In genomic region chr2:172693529-172694185, GRCh38 we compare ENCODE assay signal across 10 cellular contexts. TPM values are rescaled to one million over a fixed set of nuclear protein-coding genes. Genes with fewer than 3 reads are reported as not detected.
DNase-seq lines count a peak whose midpoint lies in the region; ATAC-seq and TF ChIP-seq lines count a peak whose summit lies in the region.
"Had no signal": no experiment of that assay in that cellular context is flagged by ENCODE, and none has a peak within 500 bp of the region (broad histone marks: within the 10 kb centered on the region; RNA-seq: fewer than 3 reads in every experiment).

No MANE protein-coding gene starts in this region.

- no peak for TF ChIP-seq POLR2A in esophagus muscularis mucosa (IDR thresholded peaks at IDR 0.05; ENCODE audit: low read depth)

- no peak for TF ChIP-seq EP300 in esophagus muscularis mucosa (IDR thresholded peaks at IDR 0.05)

- H3K27ac ChIP-seq in angular gyrus (ENCODE audit: low read depth, low read length) (peak overlapping the region; percentile 44), esophagus muscularis mucosa (replicated peaks in 1 of 4) (no peak overlapping the region)

- H3K27me3 ChIP-seq in esophagus muscularis mucosa = no peaks in the 10 kb centered on the region

- peaks cover 0 to 10% (median 7%) of the 10 kb centered on the region in 4 donors for H3K4me1 ChIP-seq in esophagus muscularis mucosa

- no peak overlapping the region for H3K4me3 ChIP-seq in esophagus muscularis mucosa

- no peaks in the 10 kb centered on the region for H3K36me3 Mint-ChIP-seq in activated T-cell treated with anti-CD3 and anti-CD28 coated beads, Interleukin-2, amount 50 U/mL, for 4 hours (ENCODE audit: insufficient read depth)
- no peaks in the 10 kb centered on the region for H3K36me3 Mint-ChIP-seq in osteocyte (ENCODE audit: unreplicated experiment)

- H3K27ac Mint-ChIP-seq in osteocyte (ENCODE audit: unreplicated experiment) = peak overlapping the region; percentile 53
- H3K27ac Mint-ChIP-seq: activated B cell treated with CpG ODN at 0.5 μM for 24 hours had no signal

- intact Hi-C loops in esophagus muscularis mucosa (cut with DNase I) = no loop called here

- H3K9me3 ChIP-seq in esophagus muscularis mucosa = no peaks in the 10 kb centered on the region

- WGBS in esophagus muscularis mucosa = 68% methylated on average over 7 of the region's 7 CpGs

- TF ChIP-seq CTCF in osteocyte (IDR thresholded peaks at IDR 0.05) (no peak), esophagus muscularis mucosa (IDR thresholded peaks at IDR 0.05) (no peak)

- no peaks in the 10 kb centered on the region for H3K9me3 Mint-ChIP-seq in activated T-cell treated with anti-CD3 and anti-CD28 coated beads, Interleukin-2, amount 50 U/mL, for 4 hours
- no peaks in the 10 kb centered on the region for H3K9me3 Mint-ChIP-seq in osteocyte (ENCODE audit: unreplicated experiment)
- H3K9me3 Mint-ChIP-seq: activated B cell treated with CpG ODN at 0.5 μM for 24 hours had no signal

- H3K36me3 ChIP-seq in esophagus muscularis mucosa = no peaks in the 10 kb centered on the region

- ATAC-seq in activated T-cell treated with anti-CD3 and anti-CD28 coated beads, Interleukin-2, amount 50 U/mL, for 4 hours = no peak
- no peak for ATAC-seq in GM19023 (IDR thresholded peaks at IDR 0.05; ENCODE audit: unreplicated experiment)

- H3K4me1 Mint-ChIP-seq in activated T-cell treated with anti-CD3 and anti-CD28 coated beads, Interleukin-2, amount 50 U/mL, for 4 hours (ENCODE audit: low read depth) = peaks cover 38% of the 10 kb centered on the region
- H3K4me1 Mint-ChIP-seq in osteocyte (ENCODE audit: unreplicated experiment) = peaks cover 25% of the 10 kb centered on the region
- H3K4me1 Mint-ChIP-seq: activated B cell treated with CpG ODN at 0.5 μM for 24 hours had no signal

- H3K27me3 Mint-ChIP-seq in activated T-cell treated with anti-CD3 and anti-CD28 coated beads, Interleukin-2, amount 50 U/mL, for 4 hours (ENCODE audit: low read depth) = no peaks in the 10 kb centered on the region
- H3K27me3 Mint-ChIP-seq in osteocyte (ENCODE audit: unreplicated experiment) = no peaks in the 10 kb centered on the region

- H3K4me3 Mint-ChIP-seq in activated T-cell treated with anti-CD3 and anti-CD28 coated beads, Interleukin-2, amount 50 U/mL, for 4 hours = peak overlapping the region; percentile 1
- H3K4me3 Mint-ChIP-seq in osteocyte (ENCODE audit: unreplicated experiment) = no peak overlapping the region
- H3K4me3 Mint-ChIP-seq: activated B cell treated with CpG ODN at 0.5 μM for 24 hours had no signal

- DNase-seq in activated T-cell treated with anti-CD3 and anti-CD28 coated beads, Interleukin-2, amount 50 U/mL, for 4 hours = no peak
- DNase-seq in activated T-cell treated with anti-CD3 and anti-CD28 coated beads, Interleukin-2, amount 50 U/mL, for 1 hour = no peak
- peak; percentile 65 to 87 for DNase-seq in NOMO-1 (lab: John Stamatoyannopoulos, UW; ENCODE audit: unreplicated experiment in 2 of 2)
- DNase-seq in osteocyte (ENCODE audit: extremely low spot score, unreplicated experiment) = no peak
- DNase-seq in esophagus muscularis mucosa (ENCODE audit: extremely low spot score) = no peak
- DNase-seq in amygdala (lab: John Stamatoyannopoulos, UW) = no peak
- DNase-seq: activated B cell treated with CpG ODN at 0.5 μM for 24 hours, MM.1S had no signal

RNA-seq across cellular contexts. Expression of gene RAPGEF4, which starts 42.0 kb away (rescaled TPM):
- under 1 TPM; 0.20 to 0.47 (median 0.33) TPM for total RNA-seq in activated T-cell treated with anti-CD3 and anti-CD28 coated beads, Interleukin-2, amount 50 U/mL, for 4 hours
- total RNA-seq in osteocyte (0.91 and 1.2 TPM in 2 replicates), esophagus muscularis mucosa (1 to 10 TPM; 3.7 to 8.9 (median 5.2) TPM)
- total RNA-seq: activated B cell treated with CpG ODN at 0.5 μM for 24 hours had no signal

Comparison
In these comparisons a context has a peak if more than half of its experiments do, and no peak if none do; other contexts are left out.
1. DNase-seq: peak in NOMO-1 (2 of 2); none in activated T-cell treated with anti-CD3 and anti-CD28 coated beads, Interleukin-2, amount 50 U/mL, for 4 hours (single experiment), activated T-cell treated with anti-CD3 and anti-CD28 coated beads, Interleukin-2, amount 50 U/mL, for 1 hour (single experiment), osteocyte (single experiment), esophagus muscularis mucosa (single experiment) and amygdala (0 of 56).